1 cellular context compared by ENCODE assay signal in the genomic region with DNA sequence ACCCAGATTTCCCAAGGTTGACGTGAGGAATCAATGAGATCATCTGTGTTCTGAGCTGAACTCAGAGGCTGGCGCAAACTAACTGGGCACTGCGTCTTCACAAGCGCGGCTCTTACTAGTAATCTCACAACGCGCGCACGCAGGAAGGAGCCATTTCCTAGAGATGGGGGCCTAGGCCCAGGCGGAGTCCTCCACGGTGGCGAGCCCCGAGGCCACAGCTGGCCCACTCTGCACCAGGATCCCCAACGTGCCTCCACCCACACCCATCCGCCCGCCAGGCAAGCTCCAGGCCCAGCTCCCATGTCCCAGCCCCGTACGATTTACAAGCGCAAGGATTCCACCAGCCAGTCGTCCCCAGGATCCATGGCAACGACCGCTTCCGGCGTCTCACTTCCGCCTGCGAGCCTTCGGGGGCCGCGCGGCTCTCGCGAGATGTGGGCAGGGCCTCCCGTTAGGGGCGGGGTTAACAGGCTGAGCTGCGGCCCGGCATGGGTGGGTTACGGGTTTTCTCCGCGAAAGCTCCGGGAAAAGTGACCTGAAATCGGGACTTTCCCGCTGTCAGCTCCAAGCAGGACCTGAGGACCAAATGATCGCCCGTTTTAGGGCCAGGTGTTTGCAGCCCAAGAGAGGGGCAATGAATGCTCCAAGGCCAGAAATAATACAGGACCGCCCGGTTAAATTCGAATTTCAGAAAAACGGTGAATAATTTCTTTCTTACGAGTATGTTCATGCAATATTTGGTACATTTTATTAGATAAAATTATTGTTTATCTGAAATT.
TF ChIP-seq lines count a peak whose summit lies in the region.

A gene (minus strand): TSS at position 374 of the 779 bp plus-strand sequence. CDS start 9 bp downstream, at position 365.

TF ChIP-seq in IMR-90, 13 proteins besides CTCF, POLR2A, EP300 and RAD21 (continued from another document):
- TF ChIP-seq, protein P1, sequence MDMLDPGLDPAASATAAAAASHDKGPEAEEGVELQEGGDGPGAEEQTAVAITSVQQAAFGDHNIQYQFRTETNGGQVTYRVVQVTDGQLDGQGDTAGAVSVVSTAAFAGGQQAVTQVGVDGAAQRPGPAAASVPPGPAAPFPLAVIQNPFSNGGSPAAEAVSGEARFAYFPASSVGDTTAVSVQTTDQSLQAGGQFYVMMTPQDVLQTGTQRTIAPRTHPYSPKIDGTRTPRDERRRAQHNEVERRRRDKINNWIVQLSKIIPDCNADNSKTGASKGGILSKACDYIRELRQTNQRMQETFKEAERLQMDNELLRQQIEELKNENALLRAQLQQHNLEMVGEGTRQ (IDR thresholded peaks at IDR 0.05; ENCODE audit: low read depth, low read length): no peak
- TF ChIP-seq FOS (IDR thresholded peaks at IDR 0.05; ENCODE audit: low read depth, low read length) (no peak), MXI1 (IDR thresholded peaks at IDR 0.05; ENCODE audit: borderline replicate concordance, low read depth, low read length) (0 out of 2 replicates have a peak, but pooled peaks have one; percentile 45)
